22 cellular contexts compared by ENCODE assay signal in genomic region chr3:164407111-164407510, GRCh38.
"Had no signal": no experiment of that assay in that cellular context is flagged by ENCODE, and none has a peak within 500 bp of the region (broad histone marks: within the 10 kb centered on the region; RNA-seq: fewer than 3 reads in every experiment).

No MANE protein-coding gene starts in this region.

- H3K4me2 ChIP-seq: KMS-11 had no signal

- H3K4me3 ChIP-seq: K562, Peyer's patch, SJCRH30 had no signal

- DNase-seq: Kasumi-1, NCI-H1092, NCI-H1105 treated with DMSO at 0.1 percent for 48 hours, NCI-H1417 treated with DMSO at 0.1 percent for 48 hours, NCI-H146, NCI-H1694 treated with DMSO at 0.1 percent for 48 hours, NCI-H1930, NCI-H2081, NCI-H2107, NCI-H226, NCI-H446, NCI-H510A, NCI-H526 treated with DMSO at 0.1 percent for 48 hours, NCI-H748 treated with DMSO at 0.1 percent for 48 hours, Peyer's patch, SHP77 treated with DMSO at 0.1 percent for 48 hours, SJCRH30 had no signal

- H3K9ac ChIP-seq: KMS-11 had no signal

- H3K9me3 ChIP-seq: Peyer's patch, SJCRH30 had no signal

- H3K36me3 ChIP-seq: Peyer's patch, SJCRH30 had no signal

- ATAC-seq: K562, Right ventricle myocardium inferior, SK-N-SH treated with all-trans-retinoic acid at 6 μM for 48 hours had no signal

- H3K27me3 ChIP-seq: Peyer's patch, SJCRH30 had no signal

- H3K4me1 ChIP-seq: Peyer's patch, SJCRH30 had no signal

- H3K27ac ChIP-seq: HL-60, KMS-11, Peyer's patch, SJCRH30 had no signal
